ENCODE assay signal across 8 cellular contexts in the genomic region with DNA sequence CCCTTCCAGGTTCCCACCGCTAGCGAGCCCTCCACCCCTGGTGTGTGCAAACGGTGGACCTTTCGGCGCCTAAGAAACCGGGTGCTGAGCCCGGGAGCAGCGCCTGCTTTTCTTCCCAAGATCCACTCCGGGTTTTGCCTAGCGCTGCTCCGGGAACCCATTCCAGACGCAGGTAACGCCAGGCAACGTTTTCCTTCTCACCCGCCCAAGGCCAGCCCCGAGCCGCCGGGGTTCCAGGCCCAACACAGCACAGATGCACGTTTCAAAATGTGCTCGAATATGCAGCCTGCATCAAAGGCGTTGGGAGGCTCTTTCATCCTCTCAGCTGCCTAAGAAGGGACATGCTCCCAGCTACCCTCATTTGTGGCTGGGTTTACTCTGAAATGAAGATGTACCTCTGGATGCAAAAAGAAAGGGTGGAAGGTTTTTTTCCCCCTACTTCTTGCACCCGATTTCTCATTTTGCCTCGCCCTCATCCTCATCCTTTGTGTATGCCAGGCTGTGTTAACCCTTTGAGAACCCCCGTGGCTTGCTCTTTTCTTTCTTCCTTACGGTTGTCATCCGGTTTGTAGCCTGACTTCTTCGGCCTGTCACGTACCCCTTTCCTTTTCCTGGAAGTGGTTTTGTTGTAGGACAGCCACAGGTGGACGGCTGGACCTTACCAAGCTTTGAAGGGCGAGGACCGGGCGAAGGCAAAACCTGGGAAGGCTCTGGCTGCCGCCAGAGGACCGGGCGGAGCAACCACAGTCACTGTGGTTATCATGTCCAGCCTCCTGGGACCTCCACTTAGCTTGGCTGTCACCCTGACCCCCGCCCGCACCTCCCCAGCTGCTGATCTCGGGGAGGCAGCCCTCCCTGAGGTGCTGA.
A peak's percentile ranks its signal among the peaks of the same experiment; 100 is the strongest.
DNase-seq lines count a peak whose midpoint lies in the region; ATAC-seq, FAIRE-seq and TF ChIP-seq lines count a peak whose summit lies in the region.

No MANE protein-coding gene starts in this region.

- H3K4me3 Mint-ChIP-seq in activated CD8-positive, alpha-beta T cell treated with anti-CD3 and anti-CD28 coated beads, Interleukin-2, amount 10 ng/mL, durations not matched to agents 7 days and 5 days: peak overlapping the region; percentile 67
- H3K4me3 Mint-ChIP-seq in mesothelial cell of epicardium: peak overlapping the region; percentile 56

- peak; percentile 87 for FAIRE-seq in endothelial cell of umbilical vein (lab: Jason Lieb, UNC)

- H3K79me2 ChIP-seq in endothelial cell of umbilical vein (ENCODE audit: control insufficient read depth, insufficient read depth, low read length): no peaks in the 10 kb centered on the region

- H3K36me3 Mint-ChIP-seq in activated CD8-positive, alpha-beta T cell treated with anti-CD3 and anti-CD28 coated beads, Interleukin-2, amount 10 ng/mL, durations not matched to agents 7 days and 5 days (ENCODE audit: low read depth): no peaks in the 10 kb centered on the region
- H3K36me3 Mint-ChIP-seq in mesothelial cell of epicardium: peaks cover 13% of the 10 kb centered on the region

- peak overlapping the region; percentile 92 for H3K4me2 ChIP-seq in endothelial cell of umbilical vein (ENCODE audit: insufficient read depth, low read length)

- dilution Hi-C loops in endothelial cell of umbilical vein (cut with MboI; ENCODE audit: extremely low pct_ligation_motif_present, low sequenced_read_pairs): no loop called here

- no peaks in the 10 kb centered on the region for H3K9me3 Mint-ChIP-seq in activated CD8-positive, alpha-beta T cell treated with anti-CD3 and anti-CD28 coated beads, Interleukin-2, amount 10 ng/mL, durations not matched to agents 7 days and 5 days (ENCODE audit: insufficient read depth)
- peaks cover 16% of the 10 kb centered on the region for H3K9me3 Mint-ChIP-seq in mesothelial cell of epicardium

- TF ChIP-seq CTCF in endothelial cell of umbilical vein (IDR thresholded peaks at IDR 0.05; ENCODE audit: extremely low read depth in 1 of 2, insufficient read depth in 1 of 2, low read depth in 1 of 2, low read length in 2 of 2): no peak
- TF ChIP-seq CTCF in mesothelial cell of epicardium (IDR thresholded peaks at IDR 0.05; ENCODE audit: unreplicated experiment): no peak

- CTCF ChIA-PET in activated CD8-positive, alpha-beta T cell treated with anti-CD3 and anti-CD28 coated beads, Interleukin-2, amount 10 ng/mL, durations not matched to agents 7 days and 5 days (lab: Charles Lee): no interaction called here
- CTCF ChIA-PET in endothelial cell of umbilical vein (lab: Charles Lee): interaction anchor here (0.7 to 2.9 kb wide), 14 partner anchors 12 to 486 kb away, joined by 3 to 17 read pairs (median 5); no protein-coding TSS in a partner anchor

- intact Hi-C loops in endothelial cell of umbilical vein (cut with micrococcal nuclease): loop anchor here (1.0 to 5.0 kb wide), 7 partner anchors 35 to 602 kb away; partner anchors contain the start of genes PUM3 and SMARCA2

- POLR2A ChIA-PET in activated CD8-positive, alpha-beta T cell treated with anti-CD3 and anti-CD28 coated beads, Interleukin-2, amount 10 ng/mL, durations not matched to agents 7 days and 5 days (lab: Charles Lee): no interaction called here
- POLR2A ChIA-PET in endothelial cell of umbilical vein (lab: Charles Lee): no interaction called here

- H3K4me3 ChIP-seq in endothelial cell of umbilical vein (replicated peaks in 1 of 3; ENCODE audit: insufficient read depth in 1 of 3, low read depth in 1 of 3, low read length in 3 of 3): peak overlapping the region; percentile 31 to 67 (median 36)

- H4K20me1 ChIP-seq in endothelial cell of umbilical vein (replicated peaks; ENCODE audit: control insufficient read depth, extremely low read depth, insufficient read depth, low read length): no peaks in the 10 kb centered on the region

- peak; percentile 77 for TF ChIP-seq POLR2A in endothelial cell of umbilical vein (IDR thresholded peaks at IDR 0.05; ENCODE audit: low read depth, low read length)

- DNase-seq in CD1c-positive myeloid dendritic cell (ENCODE audit: extremely low spot score) (peak; percentile 73), NCI-H69 (lab: John Stamatoyannopoulos, UW) (peak; percentile 96), endothelial cell of umbilical vein (ENCODE audit: low read depth, low spot score) (peak; percentile 87), mesothelial cell of epicardium (ENCODE audit: low spot score in 2 of 2, unreplicated experiment in 2 of 2) (peak; percentile 73 to 91)
- DNase-seq in activated CD8-positive, alpha-beta T cell treated with anti-CD3 and anti-CD28 coated beads, Interleukin-2, amount 10 ng/mL, durations not matched to agents 7 days and 5 days: peak; percentile 69
- DNase-seq in stimulated activated CD8-positive, alpha-beta memory T cell treated with anti-CD3 and anti-CD28 coated beads, Interleukin-15, amount 100 ng/mL, for 48 hours (ENCODE audit: low read depth in 2 of 2): peak; percentile 29 to 39

- H3K9ac ChIP-seq in endothelial cell of umbilical vein (replicated peaks; ENCODE audit: extremely low read depth, insufficient read depth, low read length): peak overlapping the region; percentile 61

- no TSS peak for BruUV-seq in endothelial cell of umbilical vein (replicated peaks; lab: Mats Ljungman, UMichigan)

- H2AFZ ChIP-seq in endothelial cell of umbilical vein (ENCODE audit: low read depth, low read length): peak overlapping the region; percentile 99

- H3K27me3 Mint-ChIP-seq in activated CD8-positive, alpha-beta T cell treated with anti-CD3 and anti-CD28 coated beads, Interleukin-2, amount 10 ng/mL, durations not matched to agents 7 days and 5 days (ENCODE audit: low read depth): peaks cover 27% of the 10 kb centered on the region
- H3K27me3 Mint-ChIP-seq in mesothelial cell of epicardium (ENCODE audit: low read depth): no peaks in the 10 kb centered on the region

- H3K36me3 ChIP-seq in endothelial cell of umbilical vein (ENCODE audit: control insufficient read depth in 2 of 2, extremely low read depth in 1 of 2, insufficient read depth in 2 of 2, low read length in 2 of 2): no peaks in the 10 kb centered on the region

- no peaks in the 10 kb centered on the region for H3K9me3 ChIP-seq in endothelial cell of umbilical vein (replicated peaks; ENCODE audit: control insufficient read depth, insufficient read depth, low read length)

- peak overlapping the region; percentile 39 for H3K27ac Mint-ChIP-seq in activated CD8-positive, alpha-beta T cell treated with anti-CD3 and anti-CD28 coated beads, Interleukin-2, amount 10 ng/mL, durations not matched to agents 7 days and 5 days
- H3K27ac Mint-ChIP-seq in mesothelial cell of epicardium: peak overlapping the region; percentile 86

- no peaks in the 10 kb centered on the region for H3K9me1 ChIP-seq in endothelial cell of umbilical vein (replicated peaks; ENCODE audit: control insufficient read depth, extremely low read depth, insufficient read depth, low read length)

- no peak overlapping the region for H3K27ac ChIP-seq in endothelial cell of umbilical vein (ENCODE audit: insufficient read depth, low read depth, low read length)

- peaks cover 0 to 2% of the 10 kb centered on the region in 2 experiments for H3K27me3 ChIP-seq in endothelial cell of umbilical vein (ENCODE audit: control insufficient read depth in 2 of 2, insufficient read depth in 2 of 2, low read length in 2 of 2)

- peaks cover 14% of the 10 kb centered on the region for H3K4me1 ChIP-seq in endothelial cell of umbilical vein (ENCODE audit: control insufficient read depth, extremely low read depth, insufficient read depth, low read length)

- peak; percentile 85 for ATAC-seq in GM19452 (IDR thresholded peaks at IDR 0.05; ENCODE audit: unreplicated experiment)
- ATAC-seq in HG03558 (IDR thresholded peaks at IDR 0.05; ENCODE audit: extremely low read depth, unreplicated experiment): peak; percentile 62
- ATAC-seq in activated CD8-positive, alpha-beta T cell treated with anti-CD3 and anti-CD28 coated beads, Interleukin-2, amount 10 ng/mL, durations not matched to agents 7 days and 5 days: peak; percentile 96

- H3K4me1 Mint-ChIP-seq in activated CD8-positive, alpha-beta T cell treated with anti-CD3 and anti-CD28 coated beads, Interleukin-2, amount 10 ng/mL, durations not matched to agents 7 days and 5 days (ENCODE audit: low read depth): peaks cover 13% of the 10 kb centered on the region
- H3K4me1 Mint-ChIP-seq in mesothelial cell of epicardium: peaks cover 37% of the 10 kb centered on the region

TF ChIP-seq in endothelial cell of umbilical vein, 7 proteins besides CTCF, POLR2A, EP300 and RAD21:
- TF ChIP-seq EZH2 (IDR thresholded peaks at IDR 0.05; ENCODE audit: borderline replicate concordance, low read depth, low read length, severe bottlenecking): no peak
- TF ChIP-seq MYC (IDR thresholded peaks at IDR 0.05; ENCODE audit: low read depth, low read length): no peak
- TF ChIP-seq POLR2AphosphoS5 (IDR thresholded peaks at IDR 0.05; ENCODE audit: insufficient read depth, low read depth, low read length): peak; percentile 52

Comparison
In these comparisons a context has a peak if more than half of its experiments do, and no peak if none do; other contexts are left out.
1. DNase-seq: peak in every context shown above with its lines; median percentile 96 in NCI-H69; 87 in endothelial cell of umbilical vein; 82 in mesothelial cell of epicardium; 73 in CD1c-positive myeloid dendritic cell; 69 in activated CD8-positive, alpha-beta T cell treated with anti-CD3 and anti-CD28 coated beads, Interleukin-2, amount 10 ng/mL, durations not matched to agents 7 days and 5 days; 34 in stimulated activated CD8-positive, alpha-beta memory T cell treated with anti-CD3 and anti-CD28 coated beads, Interleukin-15, amount 100 ng/mL, for 48 hours.